In the genomic region with DNA sequence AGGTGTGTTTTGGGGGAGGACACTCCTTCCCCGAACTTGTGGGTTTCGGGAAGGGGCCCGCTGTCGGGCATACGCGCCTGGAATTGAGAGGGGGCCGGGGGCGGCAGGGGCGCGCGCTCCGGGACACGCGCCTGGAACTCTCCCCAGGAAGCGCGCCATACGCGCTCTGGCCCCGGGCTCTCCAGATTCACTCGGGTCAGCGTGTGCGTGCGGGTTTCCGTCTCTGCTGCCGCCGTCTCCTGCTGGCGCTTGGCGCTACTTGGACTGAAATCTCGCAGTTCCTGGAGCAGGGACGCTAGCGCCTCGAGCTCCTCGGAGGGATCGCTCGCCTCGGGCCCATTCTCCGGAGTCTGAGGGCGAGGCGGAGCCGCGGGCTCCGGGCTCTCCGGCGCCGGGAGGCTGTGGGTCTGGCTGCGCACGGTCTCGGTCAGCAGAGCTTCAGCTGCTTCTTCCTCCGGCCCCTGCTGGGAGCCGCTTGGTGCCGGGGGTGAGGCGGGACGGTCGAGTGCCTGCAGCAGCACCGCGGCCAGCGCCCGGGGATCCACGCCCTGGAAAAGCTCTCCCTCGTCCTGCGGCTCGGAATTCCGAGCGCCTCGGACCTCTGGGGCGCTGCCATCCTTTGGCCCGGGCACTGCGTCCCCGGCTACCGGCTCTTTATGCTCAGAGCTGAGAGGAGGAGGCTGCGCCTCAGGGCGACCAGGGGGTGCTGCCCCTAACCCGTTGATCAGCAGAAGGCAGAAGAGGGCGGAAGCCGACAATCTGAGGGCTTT, we compare ENCODE assay signal across 7 cellular contexts. TPM values are rescaled to one million over a fixed set of nuclear protein-coding genes. Genes with fewer than 3 reads are reported as not detected.
A peak's percentile ranks its signal among the peaks of the same experiment; 100 is the strongest.
DNase-seq lines count a peak whose midpoint lies in the region; TF ChIP-seq lines count a peak whose summit lies in the region.

No MANE protein-coding gene starts in this region.

- H3K4me1 Mint-ChIP-seq in endodermal cell, result peaks cover 16% of the 10 kb centered on the region
- peaks cover 30% of the 10 kb centered on the region for H3K4me1 Mint-ChIP-seq in nephron

- peaks cover 80% of the 10 kb centered on the region for H3K27me3 Mint-ChIP-seq in endodermal cell (ENCODE audit: insufficient read depth)
- peaks cover 78% of the 10 kb centered on the region for H3K27me3 Mint-ChIP-seq in nephron (ENCODE audit: low read depth)

- no peak overlapping the region for H3K27ac ChIP-seq in OCI-LY7 (ENCODE audit: low read depth, low read length, poor library complexity, severe bottlenecking)
- H3K27ac ChIP-seq in endodermal cell (ENCODE audit: low read depth, low read length), result no peak overlapping the region
- no peak overlapping the region for H3K27ac ChIP-seq in brain microvascular endothelial cell

- POLR2A ChIA-PET in OCI-LY7 (lab: Charles Lee), result interaction anchor here (0.6 kb wide), 1 partner anchor 187 kb away, joined by 3 read pairs; no protein-coding TSS in a partner anchor

- no peak overlapping the region for H3K9ac ChIP-seq in endodermal cell (ENCODE audit: extremely low read depth, low read length, poor library complexity, severe bottlenecking)

- H3K9me3 Mint-ChIP-seq in endodermal cell (no peaks in the 10 kb centered on the region), nephron (no peaks in the 10 kb centered on the region)

- H3K4me2 ChIP-seq in OCI-LY7 (ENCODE audit: low read length), result peak overlapping the region; percentile 71; the same call in 1 of the 2 replicates

- no peaks in the 10 kb centered on the region for H3K79me2 ChIP-seq in OCI-LY7 (ENCODE audit: insufficient read depth, low read depth, low read length)

- H4K20me1 ChIP-seq in OCI-LY7 (ENCODE audit: insufficient read depth, low read length), result no peaks in the 10 kb centered on the region

- DNase-seq in GM12864 (ENCODE audit: low read depth) (no peak), OCI-LY7 (ENCODE audit: low spot score) (no peak), endodermal cell (peak; percentile 93), SKM-1 (lab: John Stamatoyannopoulos, UW; ENCODE audit: unreplicated experiment) (no peak), brain microvascular endothelial cell (no peak)
- no peak for DNase-seq in activated CD8-positive, alpha-beta memory T cell treated with anti-CD3 and anti-CD28 coated beads, Interleukin-2, amount 50 U/mL, for 4 hours

- no peak overlapping the region for H2AFZ ChIP-seq in OCI-LY7 (ENCODE audit: low read length)

- in situ Hi-C loops in brain microvascular endothelial cell (cut with HindIII; ENCODE audit: low pct_ligation_motif_present, low sequenced_read_pairs), result loop anchor here (25.0 kb wide), 1 partner anchor 123 kb away; no protein-coding TSS in a partner anchor

- BruUV-seq in OCI-LY7 (replicated peaks; lab: Mats Ljungman, UMichigan), result no TSS peak

- CTCF ChIA-PET in OCI-LY7 (lab: Charles Lee; ENCODE audit: unreplicated experiment), result no interaction called here

- peak overlapping the region; percentile 50 for H3K4me3 ChIP-seq in GM12864 (ENCODE audit: low read depth, low read length)
- H3K4me3 ChIP-seq in OCI-LY7 (ENCODE audit: low read depth, low read length, poor library complexity, severe bottlenecking), result no peak overlapping the region
- H3K4me3 ChIP-seq in endodermal cell (ENCODE audit: low read length), result peak overlapping the region; percentile 62
- no peak overlapping the region for H3K4me3 ChIP-seq in brain microvascular endothelial cell (ENCODE audit: low read depth, low read length)

- H3K9me2 ChIP-seq in OCI-LY7 (ENCODE audit: insufficient read depth, low read length), result no peaks in the 10 kb centered on the region

- H3K4me3 Mint-ChIP-seq in endodermal cell, result peak overlapping the region; percentile 53
- peak overlapping the region; percentile 36 to 74 (median 63) for H3K4me3 Mint-ChIP-seq in nephron

- no peaks in the 10 kb centered on the region for H3K9me3 ChIP-seq in OCI-LY7 (ENCODE audit: low read length)
- H3K9me3 ChIP-seq in endodermal cell (ENCODE audit: control insufficient read depth, low read length), result no peaks in the 10 kb centered on the region

- H3K27me3 ChIP-seq in endodermal cell (ENCODE audit: control insufficient read depth, insufficient read depth, low read length, poor library complexity, severe bottlenecking) (peaks cover 76% of the 10 kb centered on the region), brain microvascular endothelial cell (replicated peaks) (peaks cover 29% of the 10 kb centered on the region)

- H3K36me3 ChIP-seq in OCI-LY7 (ENCODE audit: insufficient read depth, low read length) (no peaks in the 10 kb centered on the region), endodermal cell (ENCODE audit: control insufficient read depth, insufficient read depth, low read length) (peaks cover under 1% of the 10 kb centered on the region), brain microvascular endothelial cell (replicated peaks) (peaks cover 8% of the 10 kb centered on the region)

- no peak overlapping the region for H3K27ac Mint-ChIP-seq in endodermal cell
- H3K27ac Mint-ChIP-seq in nephron, result no peak overlapping the region

- H3K36me3 Mint-ChIP-seq in endodermal cell (ENCODE audit: low read depth) (peaks cover 6% of the 10 kb centered on the region), nephron (ENCODE audit: low read depth) (peaks cover 9% of the 10 kb centered on the region)

- WGBS in endodermal cell (ENCODE audit: insufficient coverage in 1 of 2, insufficient read length in 1 of 2), 2 experiments, result 1% methylated on average over 43 to 75 of the region's 75 CpGs

- TF ChIP-seq CTCF in GM12864 (IDR thresholded peaks at IDR 0.05; ENCODE audit: low read depth, low read length, missing control alignments) (no peak), OCI-LY7 (conservative IDR thresholded peaks at IDR 0.05; ENCODE audit: low read length) (no peak), endodermal cell (conservative IDR thresholded peaks at IDR 0.05) (no peak), nephron (IDR thresholded peaks at IDR 0.05; ENCODE audit: unreplicated experiment in 3 of 3) (no peak), brain microvascular endothelial cell (IDR thresholded peaks at IDR 0.05; ENCODE audit: low read depth, low read length, missing control alignments) (no peak)

- intact Hi-C loops in OCI-LY7 (cut with micrococcal nuclease; ENCODE audit: unreplicated experiment), result no loop called here

- peaks cover 13% of the 10 kb centered on the region for H3K4me1 ChIP-seq in OCI-LY7 (ENCODE audit: insufficient read depth, low read length, poor library complexity, severe bottlenecking)
- H3K4me1 ChIP-seq in endodermal cell (ENCODE audit: control insufficient read depth, insufficient read depth, low read length), result peaks cover 2% of the 10 kb centered on the region

RNA-seq across cellular contexts. Expression of gene VGF, which starts 1.1 kb away (rescaled TPM):
- not detected in 2 replicates for total RNA-seq in OCI-LY7 (2014; rRNA removed; shearing (Covaris generic))
- total RNA-seq in OCI-LY7 (2022), result 1.5 TPM in 2 replicates
- total RNA-seq in endodermal cell, result 1 to 10 TPM in 1 of 2 donors, not detected in 1; 2.8 TPM
- 2.1 TPM for polyA plus RNA-seq in endodermal cell (2013, experiment 1 of 2)
- 5.1 TPM for polyA plus RNA-seq in endodermal cell (2013, experiment 2 of 2)

RNA-seq across cellular contexts. Expression of gene AP1S1, which starts 10.0 kb away (rescaled TPM):
- total RNA-seq in OCI-LY7 (2014; rRNA removed; shearing (Covaris generic)), result 57.9 and 88.0 TPM in 2 replicates
- total RNA-seq in OCI-LY7 (2022), result 58.3 and 67.3 TPM in 2 replicates
- 10 to 100 TPM; 43.8 to 50.2 TPM for total RNA-seq in endodermal cell
- 59.8 TPM for polyA plus RNA-seq in endodermal cell (2013, experiment 1 of 2)
- polyA plus RNA-seq in endodermal cell (2013, experiment 2 of 2), result 59.3 TPM

RNA-seq across cellular contexts. Expression of gene NAT16, which starts 15.8 kb away (rescaled TPM):
- total RNA-seq in OCI-LY7 (2014; rRNA removed; shearing (Covaris generic)), result 0.22 TPM in 1 of 2 replicates, not detected in the other
- total RNA-seq in OCI-LY7 (2022) (not detected in 2 replicates), endodermal cell (under 1 TPM; 0.15 to 0.20 TPM)
- 1.4 TPM for polyA plus RNA-seq in endodermal cell (2013, experiment 1 of 2)
- 0.95 TPM for polyA plus RNA-seq in endodermal cell (2013, experiment 2 of 2)

RNA-seq across cellular contexts. Expression of gene MOGAT3, which starts 36.6 kb away (rescaled TPM):
- total RNA-seq in OCI-LY7 (2014; rRNA removed; shearing (Covaris generic)), result not detected in 2 replicates
- not detected in 2 replicates for total RNA-seq in OCI-LY7 (2022)
- total RNA-seq in endodermal cell, result 1 to 10 TPM in 1 of 2 donors, not detected in 1; 1.3 TPM
- polyA plus RNA-seq in endodermal cell (2013, experiment 1 of 2), result not detected
- polyA plus RNA-seq in endodermal cell (2013, experiment 2 of 2), result not detected

RNA-seq across cellular contexts. Expression of gene SERPINE1, which starts 37.4 kb away (rescaled TPM):
- total RNA-seq in OCI-LY7 (2014; rRNA removed; shearing (Covaris generic)), result not detected in 2 replicates
- total RNA-seq in OCI-LY7 (2022) (0.30 and 0.42 TPM in 2 replicates), endodermal cell (1 to 10 TPM in 1 of 2 donors, under 1 TPM in 1; 0.89 to 4.9 TPM)
- 6.6 TPM for polyA plus RNA-seq in endodermal cell (2013, experiment 1 of 2)
- polyA plus RNA-seq in endodermal cell (2013, experiment 2 of 2), result 8.2 TPM

Comparison
In these comparisons a context has a peak if more than half of its experiments do, and no peak if none do; other contexts are left out.
1. H3K4me3 ChIP-seq: peak in GM12864 (single experiment) and endodermal cell (single experiment); none in OCI-LY7 (single experiment) and brain microvascular endothelial cell (single experiment).